In the genomic region with DNA sequence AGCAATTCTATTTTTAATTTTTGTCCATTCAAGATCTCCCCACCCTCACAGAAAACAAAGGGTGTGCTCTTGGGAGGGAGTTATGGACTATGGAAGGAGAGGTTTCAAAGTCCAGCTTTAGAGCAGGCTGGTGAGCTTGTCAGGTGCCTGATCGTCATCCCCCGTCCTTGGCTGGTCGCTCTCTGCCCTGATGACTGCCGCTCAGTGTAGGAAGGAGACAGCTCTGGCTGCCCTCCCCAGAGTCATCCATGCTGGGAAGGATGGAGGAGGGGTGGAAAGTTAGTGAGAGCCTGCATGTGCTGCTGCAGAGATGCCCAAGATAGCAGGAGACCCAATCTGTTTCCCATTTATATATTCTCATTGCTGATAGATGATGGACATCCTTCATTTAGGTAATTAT, we compare ENCODE assay signal across 1 cellular context.
TF ChIP-seq lines count a peak whose summit lies in the region.

No MANE protein-coding gene starts in this region.

TF ChIP-seq in HepG2, 621 proteins besides CTCF, POLR2A, EP300 and RAD21 (continued from another document and continues in another):
- TF ChIP-seq, protein P1, sequence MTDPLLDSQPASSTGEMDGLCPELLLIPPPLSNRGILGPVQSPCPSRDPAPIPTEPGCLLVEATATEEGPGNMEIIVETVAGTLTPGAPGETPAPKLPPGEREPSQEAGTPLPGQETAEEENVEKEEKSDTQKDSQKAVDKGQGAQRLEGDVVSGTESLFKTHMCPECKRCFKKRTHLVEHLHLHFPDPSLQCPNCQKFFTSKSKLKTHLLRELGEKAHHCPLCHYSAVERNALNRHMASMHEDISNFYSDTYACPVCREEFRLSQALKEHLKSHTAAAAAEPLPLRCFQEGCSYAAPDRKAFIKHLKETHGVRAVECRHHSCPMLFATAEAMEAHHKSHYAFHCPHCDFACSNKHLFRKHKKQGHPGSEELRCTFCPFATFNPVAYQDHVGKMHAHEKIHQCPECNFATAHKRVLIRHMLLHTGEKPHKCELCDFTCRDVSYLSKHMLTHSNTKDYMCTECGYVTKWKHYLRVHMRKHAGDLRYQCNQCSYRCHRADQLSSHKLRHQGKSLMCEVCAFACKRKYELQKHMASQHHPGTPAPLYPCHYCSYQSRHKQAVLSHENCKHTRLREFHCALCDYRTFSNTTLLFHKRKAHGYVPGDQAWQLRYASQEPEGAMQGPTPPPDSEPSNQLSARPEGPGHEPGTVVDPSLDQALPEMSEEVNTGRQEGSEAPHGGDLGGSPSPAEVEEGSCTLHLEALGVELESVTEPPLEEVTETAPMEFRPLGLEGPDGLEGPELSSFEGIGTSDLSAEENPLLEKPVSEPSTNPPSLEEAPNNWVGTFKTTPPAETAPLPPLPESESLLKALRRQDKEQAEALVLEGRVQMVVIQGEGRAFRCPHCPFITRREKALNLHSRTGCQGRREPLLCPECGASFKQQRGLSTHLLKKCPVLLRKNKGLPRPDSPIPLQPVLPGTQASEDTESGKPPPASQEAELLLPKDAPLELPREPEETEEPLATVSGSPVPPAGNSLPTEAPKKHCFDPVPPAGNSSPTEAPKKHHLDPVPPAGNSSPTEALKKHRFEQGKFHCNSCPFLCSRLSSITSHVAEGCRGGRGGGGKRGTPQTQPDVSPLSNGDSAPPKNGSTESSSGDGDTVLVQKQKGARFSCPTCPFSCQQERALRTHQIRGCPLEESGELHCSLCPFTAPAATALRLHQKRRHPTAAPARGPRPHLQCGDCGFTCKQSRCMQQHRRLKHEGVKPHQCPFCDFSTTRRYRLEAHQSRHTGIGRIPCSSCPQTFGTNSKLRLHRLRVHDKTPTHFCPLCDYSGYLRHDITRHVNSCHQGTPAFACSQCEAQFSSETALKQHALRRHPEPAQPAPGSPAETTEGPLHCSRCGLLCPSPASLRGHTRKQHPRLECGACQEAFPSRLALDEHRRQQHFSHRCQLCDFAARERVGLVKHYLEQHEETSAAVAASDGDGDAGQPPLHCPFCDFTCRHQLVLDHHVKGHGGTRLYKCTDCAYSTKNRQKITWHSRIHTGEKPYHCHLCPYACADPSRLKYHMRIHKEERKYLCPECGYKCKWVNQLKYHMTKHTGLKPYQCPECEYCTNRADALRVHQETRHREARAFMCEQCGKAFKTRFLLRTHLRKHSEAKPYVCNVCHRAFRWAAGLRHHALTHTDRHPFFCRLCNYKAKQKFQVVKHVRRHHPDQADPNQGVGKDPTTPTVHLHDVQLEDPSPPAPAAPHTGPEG (CRISPR knock-in tag; IDR thresholded peaks at IDR 0.05) = no peak
- TF ChIP-seq, protein P2, sequence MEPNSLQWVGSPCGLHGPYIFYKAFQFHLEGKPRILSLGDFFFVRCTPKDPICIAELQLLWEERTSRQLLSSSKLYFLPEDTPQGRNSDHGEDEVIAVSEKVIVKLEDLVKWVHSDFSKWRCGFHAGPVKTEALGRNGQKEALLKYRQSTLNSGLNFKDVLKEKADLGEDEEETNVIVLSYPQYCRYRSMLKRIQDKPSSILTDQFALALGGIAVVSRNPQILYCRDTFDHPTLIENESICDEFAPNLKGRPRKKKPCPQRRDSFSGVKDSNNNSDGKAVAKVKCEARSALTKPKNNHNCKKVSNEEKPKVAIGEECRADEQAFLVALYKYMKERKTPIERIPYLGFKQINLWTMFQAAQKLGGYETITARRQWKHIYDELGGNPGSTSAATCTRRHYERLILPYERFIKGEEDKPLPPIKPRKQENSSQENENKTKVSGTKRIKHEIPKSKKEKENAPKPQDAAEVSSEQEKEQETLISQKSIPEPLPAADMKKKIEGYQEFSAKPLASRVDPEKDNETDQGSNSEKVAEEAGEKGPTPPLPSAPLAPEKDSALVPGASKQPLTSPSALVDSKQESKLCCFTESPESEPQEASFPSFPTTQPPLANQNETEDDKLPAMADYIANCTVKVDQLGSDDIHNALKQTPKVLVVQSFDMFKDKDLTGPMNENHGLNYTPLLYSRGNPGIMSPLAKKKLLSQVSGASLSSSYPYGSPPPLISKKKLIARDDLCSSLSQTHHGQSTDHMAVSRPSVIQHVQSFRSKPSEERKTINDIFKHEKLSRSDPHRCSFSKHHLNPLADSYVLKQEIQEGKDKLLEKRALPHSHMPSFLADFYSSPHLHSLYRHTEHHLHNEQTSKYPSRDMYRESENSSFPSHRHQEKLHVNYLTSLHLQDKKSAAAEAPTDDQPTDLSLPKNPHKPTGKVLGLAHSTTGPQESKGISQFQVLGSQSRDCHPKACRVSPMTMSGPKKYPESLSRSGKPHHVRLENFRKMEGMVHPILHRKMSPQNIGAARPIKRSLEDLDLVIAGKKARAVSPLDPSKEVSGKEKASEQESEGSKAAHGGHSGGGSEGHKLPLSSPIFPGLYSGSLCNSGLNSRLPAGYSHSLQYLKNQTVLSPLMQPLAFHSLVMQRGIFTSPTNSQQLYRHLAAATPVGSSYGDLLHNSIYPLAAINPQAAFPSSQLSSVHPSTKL (CRISPR knock-in tag; IDR thresholded peaks at IDR 0.05) = 0 out of 2 replicates have a peak, but pooled peaks have one; percentile 14
- no peak for TF ChIP-seq KDM5A (IDR thresholded peaks at IDR 0.05; ENCODE audit: borderline replicate concordance, low read length)
- no peak for TF ChIP-seq SOX13 (IDR thresholded peaks at IDR 0.05)
- TF ChIP-seq SOX13 (CRISPR knock-in tag; conservative IDR thresholded peaks at IDR 0.05 in 1 of 2, IDR thresholded peaks at IDR 0.05 in 1 of 2) = peak in 1 of 2 experiments; percentile 60; a peak in 1 of 4 replicates
- no peak for TF ChIP-seq ERF (CRISPR knock-in tag; IDR thresholded peaks at IDR 0.05)
- peak; percentile 68 for TF ChIP-seq ZNF263 (CRISPR knock-in tag; IDR thresholded peaks at IDR 0.05)
- no peak for TF ChIP-seq SOX6 (IDR thresholded peaks at IDR 0.05)
- TF ChIP-seq SOX6 (CRISPR knock-in tag; IDR thresholded peaks at IDR 0.05) = peak; percentile 51
- TF ChIP-seq, protein P3, sequence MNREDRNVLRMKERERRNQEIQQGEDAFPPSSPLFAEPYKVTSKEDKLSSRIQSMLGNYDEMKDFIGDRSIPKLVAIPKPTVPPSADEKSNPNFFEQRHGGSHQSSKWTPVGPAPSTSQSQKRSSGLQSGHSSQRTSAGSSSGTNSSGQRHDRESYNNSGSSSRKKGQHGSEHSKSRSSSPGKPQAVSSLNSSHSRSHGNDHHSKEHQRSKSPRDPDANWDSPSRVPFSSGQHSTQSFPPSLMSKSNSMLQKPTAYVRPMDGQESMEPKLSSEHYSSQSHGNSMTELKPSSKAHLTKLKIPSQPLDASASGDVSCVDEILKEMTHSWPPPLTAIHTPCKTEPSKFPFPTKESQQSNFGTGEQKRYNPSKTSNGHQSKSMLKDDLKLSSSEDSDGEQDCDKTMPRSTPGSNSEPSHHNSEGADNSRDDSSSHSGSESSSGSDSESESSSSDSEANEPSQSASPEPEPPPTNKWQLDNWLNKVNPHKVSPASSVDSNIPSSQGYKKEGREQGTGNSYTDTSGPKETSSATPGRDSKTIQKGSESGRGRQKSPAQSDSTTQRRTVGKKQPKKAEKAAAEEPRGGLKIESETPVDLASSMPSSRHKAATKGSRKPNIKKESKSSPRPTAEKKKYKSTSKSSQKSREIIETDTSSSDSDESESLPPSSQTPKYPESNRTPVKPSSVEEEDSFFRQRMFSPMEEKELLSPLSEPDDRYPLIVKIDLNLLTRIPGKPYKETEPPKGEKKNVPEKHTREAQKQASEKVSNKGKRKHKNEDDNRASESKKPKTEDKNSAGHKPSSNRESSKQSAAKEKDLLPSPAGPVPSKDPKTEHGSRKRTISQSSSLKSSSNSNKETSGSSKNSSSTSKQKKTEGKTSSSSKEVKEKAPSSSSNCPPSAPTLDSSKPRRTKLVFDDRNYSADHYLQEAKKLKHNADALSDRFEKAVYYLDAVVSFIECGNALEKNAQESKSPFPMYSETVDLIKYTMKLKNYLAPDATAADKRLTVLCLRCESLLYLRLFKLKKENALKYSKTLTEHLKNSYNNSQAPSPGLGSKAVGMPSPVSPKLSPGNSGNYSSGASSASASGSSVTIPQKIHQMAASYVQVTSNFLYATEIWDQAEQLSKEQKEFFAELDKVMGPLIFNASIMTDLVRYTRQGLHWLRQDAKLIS (CRISPR knock-in tag; IDR thresholded peaks at IDR 0.05) = no peak
- TF ChIP-seq, protein P4, sequence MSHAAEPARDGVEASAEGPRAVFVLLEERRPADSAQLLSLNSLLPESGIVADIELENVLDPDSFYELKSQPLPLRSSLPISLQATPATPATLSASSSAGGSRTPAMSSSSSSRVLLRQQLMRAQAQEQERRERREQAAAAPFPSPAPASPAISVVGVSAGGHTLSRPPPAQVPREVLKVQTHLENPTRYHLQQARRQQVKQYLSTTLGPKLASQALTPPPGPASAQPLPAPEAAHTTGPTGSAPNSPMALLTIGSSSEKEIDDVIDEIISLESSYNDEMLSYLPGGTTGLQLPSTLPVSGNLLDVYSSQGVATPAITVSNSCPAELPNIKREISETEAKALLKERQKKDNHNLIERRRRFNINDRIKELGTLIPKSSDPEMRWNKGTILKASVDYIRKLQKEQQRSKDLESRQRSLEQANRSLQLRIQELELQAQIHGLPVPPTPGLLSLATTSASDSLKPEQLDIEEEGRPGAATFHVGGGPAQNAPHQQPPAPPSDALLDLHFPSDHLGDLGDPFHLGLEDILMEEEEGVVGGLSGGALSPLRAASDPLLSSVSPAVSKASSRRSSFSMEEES (CRISPR knock-in tag; IDR thresholded peaks at IDR 0.05) = peak; percentile 69; the same call in 1 of the 2 replicates
- TF ChIP-seq, protein P5, sequence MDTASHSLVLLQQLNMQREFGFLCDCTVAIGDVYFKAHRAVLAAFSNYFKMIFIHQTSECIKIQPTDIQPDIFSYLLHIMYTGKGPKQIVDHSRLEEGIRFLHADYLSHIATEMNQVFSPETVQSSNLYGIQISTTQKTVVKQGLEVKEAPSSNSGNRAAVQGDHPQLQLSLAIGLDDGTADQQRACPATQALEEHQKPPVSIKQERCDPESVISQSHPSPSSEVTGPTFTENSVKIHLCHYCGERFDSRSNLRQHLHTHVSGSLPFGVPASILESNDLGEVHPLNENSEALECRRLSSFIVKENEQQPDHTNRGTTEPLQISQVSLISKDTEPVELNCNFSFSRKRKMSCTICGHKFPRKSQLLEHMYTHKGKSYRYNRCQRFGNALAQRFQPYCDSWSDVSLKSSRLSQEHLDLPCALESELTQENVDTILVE (CRISPR knock-in tag; IDR thresholded peaks at IDR 0.05) = no peak
- TF ChIP-seq MAZ (IDR thresholded peaks at IDR 0.05; ENCODE audit: borderline replicate concordance, low read depth, low read length) = no peak
- TF ChIP-seq MAZ (CRISPR knock-in tag; IDR thresholded peaks at IDR 0.05; ENCODE audit: low read depth) = no peak
- TF ChIP-seq ZNF550 (CRISPR knock-in tag; IDR thresholded peaks at IDR 0.05; ENCODE audit: borderline replicate concordance) = no peak
- TF ChIP-seq, protein P6, sequence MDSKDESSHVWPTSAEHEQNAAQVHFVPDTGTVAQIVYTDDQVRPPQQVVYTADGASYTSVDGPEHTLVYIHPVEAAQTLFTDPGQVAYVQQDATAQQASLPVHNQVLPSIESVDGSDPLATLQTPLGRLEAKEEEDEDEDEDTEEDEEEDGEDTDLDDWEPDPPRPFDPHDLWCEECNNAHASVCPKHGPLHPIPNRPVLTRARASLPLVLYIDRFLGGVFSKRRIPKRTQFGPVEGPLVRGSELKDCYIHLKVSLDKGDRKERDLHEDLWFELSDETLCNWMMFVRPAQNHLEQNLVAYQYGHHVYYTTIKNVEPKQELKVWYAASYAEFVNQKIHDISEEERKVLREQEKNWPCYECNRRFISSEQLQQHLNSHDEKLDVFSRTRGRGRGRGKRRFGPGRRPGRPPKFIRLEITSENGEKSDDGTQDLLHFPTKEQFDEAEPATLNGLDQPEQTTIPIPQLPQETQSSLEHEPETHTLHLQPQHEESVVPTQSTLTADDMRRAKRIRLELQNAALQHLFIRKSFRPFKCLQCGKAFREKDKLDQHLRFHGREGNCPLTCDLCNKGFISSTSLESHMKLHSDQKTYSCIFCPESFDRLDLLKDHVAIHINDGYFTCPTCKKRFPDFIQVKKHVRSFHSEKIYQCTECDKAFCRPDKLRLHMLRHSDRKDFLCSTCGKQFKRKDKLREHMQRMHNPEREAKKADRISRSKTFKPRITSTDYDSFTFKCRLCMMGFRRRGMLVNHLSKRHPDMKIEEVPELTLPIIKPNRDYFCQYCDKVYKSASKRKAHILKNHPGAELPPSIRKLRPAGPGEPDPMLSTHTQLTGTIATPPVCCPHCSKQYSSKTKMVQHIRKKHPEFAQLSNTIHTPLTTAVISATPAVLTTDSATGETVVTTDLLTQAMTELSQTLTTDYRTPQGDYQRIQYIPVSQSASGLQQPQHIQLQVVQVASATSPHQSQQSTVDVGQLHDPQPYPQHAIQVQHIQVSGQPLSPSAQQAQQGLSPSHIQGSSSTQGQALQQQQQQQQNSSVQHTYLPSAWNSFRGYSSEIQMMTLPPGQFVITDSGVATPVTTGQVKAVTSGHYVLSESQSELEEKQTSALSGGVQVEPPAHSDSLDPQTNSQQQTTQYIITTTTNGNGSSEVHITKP (CRISPR knock-in tag; IDR thresholded peaks at IDR 0.05; ENCODE audit: low read depth) = no peak
- no peak for TF ChIP-seq RFXAP (CRISPR knock-in tag; IDR thresholded peaks at IDR 0.05; ENCODE audit: borderline replicate concordance)
- no peak for TF ChIP-seq ZNF775 (CRISPR knock-in tag; IDR thresholded peaks at IDR 0.05; ENCODE audit: borderline replicate concordance)
- TF ChIP-seq, protein P7, sequence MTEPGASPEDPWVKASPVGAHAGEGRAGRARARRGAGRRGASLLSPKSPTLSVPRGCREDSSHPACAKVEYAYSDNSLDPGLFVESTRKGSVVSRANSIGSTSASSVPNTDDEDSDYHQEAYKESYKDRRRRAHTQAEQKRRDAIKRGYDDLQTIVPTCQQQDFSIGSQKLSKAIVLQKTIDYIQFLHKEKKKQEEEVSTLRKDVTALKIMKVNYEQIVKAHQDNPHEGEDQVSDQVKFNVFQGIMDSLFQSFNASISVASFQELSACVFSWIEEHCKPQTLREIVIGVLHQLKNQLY (CRISPR knock-in tag; IDR thresholded peaks at IDR 0.05) = 0 out of 2 replicates have a peak, but pooled peaks have one; percentile 28
- peak; percentile 27; the same call in 1 of the 2 replicates for TF ChIP-seq SAP130 (CRISPR knock-in tag; IDR thresholded peaks at IDR 0.05; ENCODE audit: low read depth)
- TF ChIP-seq ZNF850 (CRISPR knock-in tag; conservative IDR thresholded peaks at IDR 0.05) = no peak
- TF ChIP-seq, protein P8, sequence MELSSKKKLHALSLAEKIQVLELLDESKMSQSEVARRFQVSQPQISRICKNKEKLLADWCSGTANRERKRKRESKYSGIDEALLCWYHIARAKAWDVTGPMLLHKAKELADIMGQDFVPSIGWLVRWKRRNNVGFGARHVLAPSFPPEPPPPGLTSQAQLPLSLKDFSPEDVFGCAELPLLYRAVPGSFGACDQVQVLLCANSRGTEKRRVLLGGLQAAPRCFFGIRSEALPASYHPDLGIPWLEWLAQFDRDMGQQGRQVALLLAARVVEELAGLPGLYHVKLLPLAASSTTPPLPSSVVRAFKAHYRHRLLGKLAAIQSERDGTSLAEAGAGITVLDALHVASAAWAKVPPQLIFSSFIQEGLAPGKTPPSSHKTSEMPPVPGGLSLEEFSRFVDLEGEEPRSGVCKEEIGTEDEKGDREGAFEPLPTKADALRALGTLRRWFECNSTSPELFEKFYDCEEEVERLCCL (CRISPR knock-in tag; IDR thresholded peaks at IDR 0.05; ENCODE audit: borderline replicate concordance) = no peak
- TF ChIP-seq CHD2 (IDR thresholded peaks at IDR 0.05; ENCODE audit: low read depth, low read length) = no peak
